1 cellular context compared by ENCODE assay signal in the genomic region with DNA sequence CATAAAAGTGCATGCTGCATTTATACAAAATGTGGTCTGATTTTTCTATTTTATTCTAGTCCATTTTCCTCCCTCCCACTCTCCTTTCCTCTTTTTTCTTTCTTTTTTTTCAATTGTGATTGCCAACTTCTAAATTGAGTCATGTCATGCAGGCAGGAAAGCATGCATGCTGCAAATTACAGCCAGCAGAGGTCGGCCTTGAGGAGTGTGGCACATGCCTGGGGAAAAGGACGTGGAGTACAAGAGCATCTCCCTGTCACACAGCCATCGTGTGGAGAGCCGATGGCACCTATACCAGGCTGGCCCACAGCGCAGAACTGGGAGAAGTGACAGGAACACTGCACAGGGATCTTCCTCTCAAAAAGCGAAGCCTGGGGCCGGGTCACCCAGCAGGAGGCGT.
TF ChIP-seq lines count a peak whose summit lies in the region.

No MANE protein-coding gene starts in this region.

TF ChIP-seq in SK-N-SH treated with all-trans-retinoic acid at 6 μM for 48 hours, 23 proteins besides CTCF, POLR2A, EP300 and RAD21 (continued from another document):
- TF ChIP-seq POU6F1 (CRISPR knock-in tag; IDR thresholded peaks at IDR 0.05; ENCODE audit: borderline replicate concordance, low read depth) (no peak), ZNF8 (CRISPR knock-in tag; IDR thresholded peaks at IDR 0.05) (no peak), ZNF565 (CRISPR knock-in tag; conservative IDR thresholded peaks at IDR 0.05; ENCODE audit: low read depth) (no peak), ESRRG (CRISPR knock-in tag; IDR thresholded peaks at IDR 0.05) (no peak), ZFP30 (CRISPR knock-in tag; IDR thresholded peaks at IDR 0.05) (no peak), GLIS3 (CRISPR knock-in tag; IDR thresholded peaks at IDR 0.05) (no peak), ZC3H10 (CRISPR knock-in tag; IDR thresholded peaks at IDR 0.05) (no peak), BACH2 (CRISPR knock-in tag; IDR thresholded peaks at IDR 0.05; ENCODE audit: borderline replicate concordance) (no peak), TCF4 (CRISPR knock-in tag; IDR thresholded peaks at IDR 0.05; ENCODE audit: borderline replicate concordance) (no peak)
- TF ChIP-seq, protein P1, sequence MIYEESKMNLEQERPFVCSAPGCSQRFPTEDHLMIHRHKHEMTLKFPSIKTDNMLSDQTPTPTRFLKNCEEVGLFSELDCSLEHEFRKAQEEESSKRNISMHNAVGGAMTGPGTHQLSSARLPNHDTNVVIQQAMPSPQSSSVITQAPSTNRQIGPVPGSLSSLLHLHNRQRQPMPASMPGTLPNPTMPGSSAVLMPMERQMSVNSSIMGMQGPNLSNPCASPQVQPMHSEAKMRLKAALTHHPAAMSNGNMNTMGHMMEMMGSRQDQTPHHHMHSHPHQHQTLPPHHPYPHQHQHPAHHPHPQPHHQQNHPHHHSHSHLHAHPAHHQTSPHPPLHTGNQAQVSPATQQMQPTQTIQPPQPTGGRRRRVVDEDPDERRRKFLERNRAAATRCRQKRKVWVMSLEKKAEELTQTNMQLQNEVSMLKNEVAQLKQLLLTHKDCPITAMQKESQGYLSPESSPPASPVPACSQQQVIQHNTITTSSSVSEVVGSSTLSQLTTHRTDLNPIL (CRISPR knock-in tag; IDR thresholded peaks at IDR 0.05; ENCODE audit: low read depth) = no peak
- TF ChIP-seq, protein P2, sequence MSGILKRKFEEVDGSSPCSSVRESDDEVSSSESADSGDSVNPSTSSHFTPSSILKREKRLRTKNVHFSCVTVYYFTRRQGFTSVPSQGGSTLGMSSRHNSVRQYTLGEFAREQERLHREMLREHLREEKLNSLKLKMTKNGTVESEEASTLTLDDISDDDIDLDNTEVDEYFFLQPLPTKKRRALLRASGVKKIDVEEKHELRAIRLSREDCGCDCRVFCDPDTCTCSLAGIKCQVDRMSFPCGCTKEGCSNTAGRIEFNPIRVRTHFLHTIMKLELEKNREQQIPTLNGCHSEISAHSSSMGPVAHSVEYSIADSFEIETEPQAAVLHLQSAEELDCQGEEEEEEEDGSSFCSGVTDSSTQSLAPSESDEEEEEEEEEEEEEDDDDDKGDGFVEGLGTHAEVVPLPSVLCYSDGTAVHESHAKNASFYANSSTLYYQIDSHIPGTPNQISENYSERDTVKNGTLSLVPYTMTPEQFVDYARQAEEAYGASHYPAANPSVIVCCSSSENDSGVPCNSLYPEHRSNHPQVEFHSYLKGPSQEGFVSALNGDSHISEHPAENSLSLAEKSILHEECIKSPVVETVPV (CRISPR knock-in tag; IDR thresholded peaks at IDR 0.05) = no peak
